In the genomic region with DNA sequence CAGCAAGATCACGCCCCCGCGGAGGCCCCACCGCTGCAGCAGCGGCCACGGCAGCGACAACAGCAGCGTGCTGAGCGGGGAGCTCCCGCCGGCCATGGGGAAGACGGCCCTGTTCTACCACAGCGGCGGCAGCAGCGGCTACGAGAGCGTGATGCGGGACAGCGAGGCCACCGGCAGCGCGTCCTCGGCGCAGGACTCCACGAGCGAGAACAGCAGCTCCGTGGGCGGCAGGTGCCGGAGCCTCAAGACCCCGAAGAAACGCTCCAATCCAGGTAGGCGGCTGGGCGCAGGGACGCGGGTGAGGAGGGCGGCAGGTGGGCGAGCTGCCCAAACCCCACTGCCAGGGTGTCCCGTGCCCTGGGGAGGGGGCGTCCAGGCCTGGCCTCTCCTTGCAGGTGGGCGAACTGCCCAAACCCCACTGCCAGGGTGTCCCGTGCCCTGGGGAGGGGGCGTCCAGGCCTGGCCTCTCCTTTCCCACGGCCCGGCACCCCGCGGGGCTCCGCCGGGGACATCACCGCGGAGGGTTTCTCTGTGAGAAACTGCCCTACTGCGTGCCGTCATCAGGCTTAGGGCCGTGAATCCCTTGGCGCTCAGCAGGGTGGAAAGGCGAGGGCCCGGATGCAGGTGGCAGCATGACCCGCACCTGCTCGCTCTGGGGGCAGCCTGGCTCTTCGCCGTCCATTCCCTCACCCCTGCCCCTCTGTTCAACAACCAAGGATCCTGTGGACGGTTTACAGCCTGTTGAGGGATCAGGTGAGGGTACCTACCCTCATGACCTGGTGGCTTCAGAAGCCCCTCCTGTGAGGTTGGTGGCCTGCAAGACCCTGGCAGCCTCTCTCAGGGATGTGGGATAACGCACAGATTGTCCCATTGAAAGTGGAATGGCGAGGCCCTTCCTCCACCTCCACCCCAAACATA, we compare ENCODE assay signal across 1 cellular context.
TF ChIP-seq lines count a peak whose summit lies in the region.

No MANE protein-coding gene starts in this region.

TF ChIP-seq in K562, 482 proteins besides CTCF, POLR2A, EP300 and RAD21 (continued from another document):
- TF ChIP-seq, protein P1, sequence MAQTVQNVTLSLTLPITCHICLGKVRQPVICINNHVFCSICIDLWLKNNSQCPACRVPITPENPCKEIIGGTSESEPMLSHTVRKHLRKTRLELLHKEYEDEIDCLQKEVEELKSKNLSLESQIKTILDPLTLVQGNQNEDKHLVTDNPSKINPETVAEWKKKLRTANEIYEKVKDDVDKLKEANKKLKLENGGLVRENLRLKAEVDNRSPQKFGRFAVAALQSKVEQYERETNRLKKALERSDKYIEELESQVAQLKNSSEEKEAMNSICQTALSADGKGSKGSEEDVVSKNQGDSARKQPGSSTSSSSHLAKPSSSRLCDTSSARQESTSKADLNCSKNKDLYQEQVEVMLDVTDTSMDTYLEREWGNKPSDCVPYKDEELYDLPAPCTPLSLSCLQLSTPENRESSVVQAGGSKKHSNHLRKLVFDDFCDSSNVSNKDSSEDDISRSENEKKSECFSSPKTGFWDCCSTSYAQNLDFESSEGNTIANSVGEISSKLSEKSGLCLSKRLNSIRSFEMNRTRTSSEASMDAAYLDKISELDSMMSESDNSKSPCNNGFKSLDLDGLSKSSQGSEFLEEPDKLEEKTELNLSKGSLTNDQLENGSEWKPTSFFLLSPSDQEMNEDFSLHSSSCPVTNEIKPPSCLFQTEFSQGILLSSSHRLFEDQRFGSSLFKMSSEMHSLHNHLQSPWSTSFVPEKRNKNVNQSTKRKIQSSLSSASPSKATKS (CRISPR knock-in tag; IDR thresholded peaks at IDR 0.05): no peak
- no peak for TF ChIP-seq ZNF253 (CRISPR knock-in tag; conservative IDR thresholded peaks at IDR 0.05)
- no peak for TF ChIP-seq ZNF212 (CRISPR knock-in tag; IDR thresholded peaks at IDR 0.05)
- TF ChIP-seq ATF7 (IDR thresholded peaks at IDR 0.05): no peak
- no peak for TF ChIP-seq MIER1 (IDR thresholded peaks at IDR 0.05; ENCODE audit: low read depth)
- no peak for TF ChIP-seq MYNN (IDR thresholded peaks at IDR 0.05)
- TF ChIP-seq MYNN (CRISPR knock-in tag; IDR thresholded peaks at IDR 0.05): no peak
- TF ChIP-seq, protein P2, sequence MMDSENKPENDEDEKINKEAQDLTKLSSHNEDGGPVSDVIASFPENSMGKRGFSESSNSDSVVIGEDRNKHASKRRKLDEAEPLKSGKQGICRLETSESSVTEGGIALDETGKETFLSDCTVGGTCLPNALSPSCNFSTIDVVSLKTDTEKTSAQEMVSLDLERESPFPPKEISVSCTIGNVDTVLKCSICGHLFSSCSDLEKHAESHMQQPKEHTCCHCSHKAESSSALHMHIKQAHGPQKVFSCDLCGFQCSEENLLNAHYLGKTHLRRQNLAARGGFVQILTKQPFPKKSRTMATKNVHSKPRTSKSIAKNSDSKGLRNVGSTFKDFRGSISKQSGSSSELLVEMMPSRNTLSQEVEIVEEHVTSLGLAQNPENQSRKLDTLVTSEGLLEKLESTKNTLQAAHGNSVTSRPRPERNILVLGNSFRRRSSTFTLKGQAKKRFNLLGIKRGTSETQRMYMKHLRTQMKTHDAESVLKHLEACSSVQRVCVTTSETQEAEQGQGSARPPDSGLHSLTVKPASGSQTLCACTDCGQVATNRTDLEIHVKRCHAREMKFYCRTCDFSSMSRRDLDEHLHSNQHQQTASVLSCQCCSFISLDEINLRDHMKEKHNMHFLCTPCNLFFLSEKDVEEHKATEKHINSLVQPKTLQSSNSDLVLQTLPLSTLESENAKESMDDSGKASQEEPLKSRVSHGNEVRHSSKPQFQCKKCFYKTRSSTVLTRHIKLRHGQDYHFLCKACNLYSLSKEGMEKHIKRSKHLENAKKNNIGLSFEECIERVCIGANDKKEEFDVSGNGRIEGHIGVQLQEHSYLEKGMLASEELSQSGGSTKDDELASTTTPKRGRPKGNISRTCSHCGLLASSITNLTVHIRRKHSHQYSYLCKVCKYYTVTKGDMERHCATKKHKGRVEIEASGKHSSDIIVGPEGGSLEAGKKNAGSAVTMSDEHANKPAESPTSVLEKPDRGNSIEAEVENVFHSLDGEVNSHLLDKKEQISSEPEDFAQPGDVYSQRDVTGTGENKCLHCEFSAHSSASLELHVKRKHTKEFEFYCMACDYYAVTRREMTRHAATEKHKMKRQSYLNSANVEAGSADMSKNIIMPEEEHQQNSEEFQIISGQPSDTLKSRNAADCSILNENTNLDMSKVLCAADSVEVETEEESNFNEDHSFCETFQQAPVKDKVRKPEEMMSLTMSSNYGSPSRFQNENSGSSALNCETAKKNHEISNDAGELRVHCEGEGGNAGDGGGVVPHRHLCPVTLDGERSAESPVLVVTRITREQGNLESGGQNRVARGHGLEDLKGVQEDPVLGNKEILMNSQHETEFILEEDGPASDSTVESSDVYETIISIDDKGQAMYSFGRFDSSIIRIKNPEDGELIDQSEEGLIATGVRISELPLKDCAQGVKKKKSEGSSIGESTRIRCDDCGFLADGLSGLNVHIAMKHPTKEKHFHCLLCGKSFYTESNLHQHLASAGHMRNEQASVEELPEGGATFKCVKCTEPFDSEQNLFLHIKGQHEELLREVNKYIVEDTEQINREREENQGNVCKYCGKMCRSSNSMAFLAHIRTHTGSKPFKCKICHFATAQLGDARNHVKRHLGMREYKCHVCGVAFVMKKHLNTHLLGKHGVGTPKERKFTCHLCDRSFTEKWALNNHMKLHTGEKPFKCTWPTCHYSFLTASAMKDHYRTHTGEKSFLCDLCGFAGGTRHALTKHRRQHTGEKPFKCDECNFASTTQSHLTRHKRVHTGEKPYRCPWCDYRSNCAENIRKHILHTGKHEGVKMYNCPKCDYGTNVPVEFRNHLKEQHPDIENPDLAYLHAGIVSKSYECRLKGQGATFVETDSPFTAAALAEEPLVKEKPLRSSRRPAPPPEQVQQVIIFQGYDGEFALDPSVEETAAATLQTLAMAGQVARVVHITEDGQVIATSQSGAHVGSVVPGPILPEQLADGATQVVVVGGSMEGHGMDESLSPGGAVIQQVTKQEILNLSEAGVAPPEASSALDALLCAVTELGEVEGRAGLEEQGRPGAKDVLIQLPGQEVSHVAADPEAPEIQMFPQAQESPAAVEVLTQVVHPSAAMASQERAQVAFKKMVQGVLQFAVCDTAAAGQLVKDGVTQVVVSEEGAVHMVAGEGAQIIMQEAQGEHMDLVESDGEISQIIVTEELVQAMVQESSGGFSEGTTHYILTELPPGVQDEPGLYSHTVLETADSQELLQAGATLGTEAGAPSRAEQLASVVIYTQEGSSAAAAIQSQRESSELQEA (IDR thresholded peaks at IDR 0.05; ENCODE audit: low read depth): no peak
- peak; percentile 82; the same call in 1 of the 2 replicates for TF ChIP-seq ZKSCAN1 (IDR thresholded peaks at IDR 0.05; ENCODE audit: low read depth, low read length)
- no peak for TF ChIP-seq ZNF589 (CRISPR knock-in tag; IDR thresholded peaks at IDR 0.05; ENCODE audit: low read depth)
